17 cellular contexts compared by ENCODE assay signal in the genomic region with DNA sequence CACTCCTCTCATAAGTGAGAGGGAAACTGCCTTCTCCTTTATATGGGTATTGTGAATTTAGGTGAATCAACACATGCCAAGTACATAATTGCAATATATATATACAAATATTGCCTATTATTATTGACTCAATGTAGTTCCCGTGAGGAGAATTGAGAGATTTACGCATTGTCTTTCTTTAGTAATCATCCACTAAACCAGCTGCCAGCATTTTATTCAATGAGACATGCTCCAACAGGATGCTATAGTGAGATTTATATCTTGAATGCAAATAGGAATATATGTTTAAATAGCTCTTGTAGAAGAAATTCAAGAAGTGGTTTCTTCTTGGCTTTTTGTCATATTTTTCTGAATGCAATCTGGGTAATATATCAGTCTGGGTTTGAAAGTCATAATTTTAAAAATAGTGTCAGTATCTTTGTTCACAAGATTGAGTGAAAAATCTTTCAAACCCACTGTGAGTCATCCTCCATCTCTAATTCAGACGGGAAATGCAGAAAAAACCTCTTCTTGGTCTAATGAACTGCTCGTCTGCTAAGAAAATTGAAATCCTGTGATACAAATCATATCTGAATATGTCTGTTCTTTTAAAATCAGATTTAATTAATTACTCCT.
DNase-seq lines count a peak whose midpoint lies in the region; ATAC-seq and TF ChIP-seq lines count a peak whose summit lies in the region.
"Had no signal": no experiment of that assay in that cellular context is flagged by ENCODE, and none has a peak within 500 bp of the region (broad histone marks: within the 10 kb centered on the region; RNA-seq: fewer than 3 reads in every experiment).

No MANE protein-coding gene starts in this region.

- no peaks in the 10 kb centered on the region for H3K27me3 Mint-ChIP-seq in activated naive CD8-positive, alpha-beta T cell treated with anti-CD3 and anti-CD28 coated beads, Interleukin-2, amount 50 U/mL, for 24 hours
- H3K27me3 Mint-ChIP-seq: CD8-positive, alpha-beta memory T cell had no signal

- H3K27ac Mint-ChIP-seq in activated naive CD8-positive, alpha-beta T cell treated with anti-CD3 and anti-CD28 coated beads, Interleukin-2, amount 50 U/mL, for 24 hours: no peak overlapping the region
- H3K27ac Mint-ChIP-seq: CD8-positive, alpha-beta memory T cell had no signal

- H3K4me1 Mint-ChIP-seq in activated naive CD8-positive, alpha-beta T cell treated with anti-CD3 and anti-CD28 coated beads, Interleukin-2, amount 50 U/mL, for 24 hours: no peaks in the 10 kb centered on the region
- H3K4me1 Mint-ChIP-seq: CD8-positive, alpha-beta memory T cell had no signal

- 73 to 80% methylated on average over 4 of the region's 4 CpGs for WGBS in thyroid gland, 2 donors

- H3K4me3 Mint-ChIP-seq in activated naive CD8-positive, alpha-beta T cell treated with anti-CD3 and anti-CD28 coated beads, Interleukin-2, amount 50 U/mL, for 24 hours: no peak overlapping the region
- H3K4me3 Mint-ChIP-seq: CD8-positive, alpha-beta memory T cell had no signal

- no peak overlapping the region for H3K4me3 ChIP-seq in thyroid gland (replicated peaks in 1 of 3)
- H3K4me3 ChIP-seq: BLaER1, K562, SJSA1 had no signal

- peaks cover 21% of the 10 kb centered on the region for H3K9me3 Mint-ChIP-seq in activated naive CD8-positive, alpha-beta T cell treated with anti-CD3 and anti-CD28 coated beads, Interleukin-2, amount 50 U/mL, for 24 hours

- H3K27ac ChIP-seq in thyroid gland: no peak overlapping the region
- H3K27ac ChIP-seq: 22Rv1, BLaER1, SJSA1 had no signal

- no peaks in the 10 kb centered on the region for H3K27me3 ChIP-seq in thyroid gland
- H3K27me3 ChIP-seq: BLaER1, SJSA1 had no signal

- peaks cover 7 to 16% of the 10 kb centered on the region in 2 donors for H3K4me1 ChIP-seq in thyroid gland
- H3K4me1 ChIP-seq: SJSA1 had no signal

- no peak for TF ChIP-seq CTCF in thyroid gland (IDR thresholded peaks at IDR 0.05)

- TF ChIP-seq POLR2A in thyroid gland (IDR thresholded peaks at IDR 0.05) (no peak), erythroblast (IDR thresholded peaks at IDR 0.05; ENCODE audit: low read length) (no peak)

- no peaks in the 10 kb centered on the region for H3K36me3 Mint-ChIP-seq in activated naive CD8-positive, alpha-beta T cell treated with anti-CD3 and anti-CD28 coated beads, Interleukin-2, amount 50 U/mL, for 24 hours (ENCODE audit: low read depth)
- H3K36me3 Mint-ChIP-seq: CD8-positive, alpha-beta memory T cell had no signal

- no peaks in the 10 kb centered on the region for H3K36me3 ChIP-seq in thyroid gland
- H3K36me3 ChIP-seq: BLaER1, SJSA1 had no signal

- no peak for ATAC-seq in activated naive CD8-positive, alpha-beta T cell treated with anti-CD3 and anti-CD28 coated beads, Interleukin-2, amount 50 U/mL, for 24 hours
- ATAC-seq: K562 had no signal

- DNase-seq in DMS 273 (lab: John Stamatoyannopoulos, UW; ENCODE audit: unreplicated experiment) (peak; percentile 14), DMS 273 treated with DMSO at 0.1 percent for 48 hours (lab: John Stamatoyannopoulos, UW) (no peak), NCI-H2081 treated with DMSO at 0.1 percent for 48 hours (lab: John Stamatoyannopoulos, UW) (peak; percentile 73), NCI-H774 (lab: John Stamatoyannopoulos, UW) (peak; percentile 19), middle frontal gyrus (ENCODE audit: extremely low spot score, low spot score) (peak; percentile 36), thyroid gland (no peak), erythroblast (lab: John Stamatoyannopoulos, UW) (no peak)
- DNase-seq in activated naive CD8-positive, alpha-beta T cell treated with anti-CD3 and anti-CD28 coated beads, Interleukin-2, amount 50 U/mL, for 24 hours: no peak
- DNase-seq: CD8-positive, alpha-beta memory T cell; GF-D8; NCI-H2029; NCI-H2227 treated with DMSO at 0.1 percent for 48 hours; SW 1271 had no signal

- H3K9me3 ChIP-seq in thyroid gland: no peaks in the 10 kb centered on the region
- H3K9me3 ChIP-seq: BLaER1, SJSA1 had no signal

- intact Hi-C loops in thyroid gland (cut with DNase I): no loop called here

Comparison
In these comparisons a context has a peak if more than half of its experiments do, and no peak if none do; other contexts are left out.
1. DNase-seq: peak in DMS 273 (single experiment), NCI-H2081 treated with DMSO at 0.1 percent for 48 hours (single experiment), NCI-H774 (single experiment) and middle frontal gyrus (single experiment); none in DMS 273 treated with DMSO at 0.1 percent for 48 hours (single experiment), thyroid gland (0 of 2), erythroblast (0 of 2) and activated naive CD8-positive, alpha-beta T cell treated with anti-CD3 and anti-CD28 coated beads, Interleukin-2, amount 50 U/mL, for 24 hours (single experiment).